Comparison of ENCODE assay signal across 21 cellular contexts in genomic region chr5:154046486-154046885, GRCh38. TPM values are rescaled to one million over a fixed set of nuclear protein-coding genes. Genes with fewer than 3 reads are reported as not detected.
DNase-seq lines count a peak whose midpoint lies in the region; ATAC-seq and TF ChIP-seq lines count a peak whose summit lies in the region.
"Had no signal": no experiment of that assay in that cellular context is flagged by ENCODE, and none has a peak within 500 bp of the region (broad histone marks: within the 10 kb centered on the region; RNA-seq: fewer than 3 reads in every experiment).

No MANE protein-coding gene starts in this region.

- CTCF ChIA-PET in activated CD4-positive, alpha-beta T cell treated with anti-CD3 and anti-CD28 coated beads for 36 hours (lab: Charles Lee), result interaction anchor here (0.6 to 1.0 kb wide), 3 partner anchors 16 to 36 kb away, joined by 3 to 4 read pairs (median 3); no protein-coding TSS in a partner anchor

- peak overlapping the region; percentile 35 for H3K27ac Mint-ChIP-seq in activated CD4-positive, alpha-beta T cell treated with anti-CD3 and anti-CD28 coated beads for 36 hours
- H3K27ac Mint-ChIP-seq in activated CD4-positive, alpha-beta T cell treated with anti-CD3 and anti-CD28 coated beads, Interleukin-2, amount 10 ng/mL, durations not matched to agents 24 days and 14 days, result no peak overlapping the region
- peak overlapping the region; percentile 80 for H3K27ac Mint-ChIP-seq in activated T-helper 17 cell treated with anti-CD3 and anti-CD28 coated beads, Interleukin-2, amount 50 U/mL, for 72 hours
- peak overlapping the region; percentile 25 for H3K27ac Mint-ChIP-seq in progenitor cell of endocrine pancreas

- peaks cover 37% of the 10 kb centered on the region for H3K4me1 Mint-ChIP-seq in activated CD4-positive, alpha-beta T cell treated with anti-CD3 and anti-CD28 coated beads for 36 hours
- H3K4me1 Mint-ChIP-seq in activated CD4-positive, alpha-beta T cell treated with anti-CD3 and anti-CD28 coated beads, Interleukin-2, amount 10 ng/mL, durations not matched to agents 24 days and 14 days, result peaks cover 26% of the 10 kb centered on the region
- H3K4me1 Mint-ChIP-seq in activated T-helper 17 cell treated with anti-CD3 and anti-CD28 coated beads, Interleukin-2, amount 50 U/mL, for 72 hours, result peaks cover 30% of the 10 kb centered on the region
- no peaks in the 10 kb centered on the region for H3K4me1 Mint-ChIP-seq in progenitor cell of endocrine pancreas (ENCODE audit: low read depth)

- POLR2A ChIA-PET in activated CD4-positive, alpha-beta T cell treated with anti-CD3 and anti-CD28 coated beads for 36 hours (lab: Charles Lee), result no interaction called here

- peaks cover 21% of the 10 kb centered on the region for H3K36me3 Mint-ChIP-seq in activated CD4-positive, alpha-beta T cell treated with anti-CD3 and anti-CD28 coated beads for 36 hours (ENCODE audit: low read depth)
- H3K36me3 Mint-ChIP-seq in activated CD4-positive, alpha-beta T cell treated with anti-CD3 and anti-CD28 coated beads, Interleukin-2, amount 10 ng/mL, durations not matched to agents 24 days and 14 days (ENCODE audit: low read depth), result peaks cover 25% of the 10 kb centered on the region
- peaks cover 54% of the 10 kb centered on the region for H3K36me3 Mint-ChIP-seq in activated T-helper 17 cell treated with anti-CD3 and anti-CD28 coated beads, Interleukin-2, amount 50 U/mL, for 72 hours (ENCODE audit: low read depth)
- H3K36me3 Mint-ChIP-seq in progenitor cell of endocrine pancreas (ENCODE audit: insufficient read depth), result no peaks in the 10 kb centered on the region

- TF ChIP-seq CTCF in fibroblast of pulmonary artery (IDR thresholded peaks at IDR 0.05; ENCODE audit: low read length, missing control alignments) (no peak), progenitor cell of endocrine pancreas (IDR thresholded peaks at IDR 0.05; ENCODE audit: unreplicated experiment) (no peak)

- ATAC-seq in activated CD4-positive, alpha-beta T cell treated with anti-CD3 and anti-CD28 coated beads for 36 hours, result no peak
- no peak for ATAC-seq in activated T-helper 17 cell treated with anti-CD3 and anti-CD28 coated beads, Interleukin-2, amount 50 U/mL, for 72 hours (replicated peaks)
- no peak for ATAC-seq in HG02885 (IDR thresholded peaks at IDR 0.05; ENCODE audit: poor library complexity, unreplicated experiment)
- ATAC-seq: CD8-positive, alpha-beta T cell had no signal

- no peak overlapping the region for H3K4me3 Mint-ChIP-seq in activated CD4-positive, alpha-beta T cell treated with anti-CD3 and anti-CD28 coated beads for 36 hours
- H3K4me3 Mint-ChIP-seq in activated CD4-positive, alpha-beta T cell treated with anti-CD3 and anti-CD28 coated beads, Interleukin-2, amount 10 ng/mL, durations not matched to agents 24 days and 14 days, result no peak overlapping the region
- no peak overlapping the region for H3K4me3 Mint-ChIP-seq in activated T-helper 17 cell treated with anti-CD3 and anti-CD28 coated beads, Interleukin-2, amount 50 U/mL, for 72 hours
- H3K4me3 Mint-ChIP-seq in progenitor cell of endocrine pancreas (ENCODE audit: low read depth), result no peak overlapping the region
- H3K4me3 Mint-ChIP-seq: IgD-negative memory B cell had no signal

- H3K9me3 Mint-ChIP-seq in activated CD4-positive, alpha-beta T cell treated with anti-CD3 and anti-CD28 coated beads for 36 hours (ENCODE audit: low read depth), result no peaks in the 10 kb centered on the region
- H3K9me3 Mint-ChIP-seq in activated CD4-positive, alpha-beta T cell treated with anti-CD3 and anti-CD28 coated beads, Interleukin-2, amount 10 ng/mL, durations not matched to agents 24 days and 14 days, result no peaks in the 10 kb centered on the region
- no peaks in the 10 kb centered on the region for H3K9me3 Mint-ChIP-seq in activated T-helper 17 cell treated with anti-CD3 and anti-CD28 coated beads, Interleukin-2, amount 50 U/mL, for 72 hours
- H3K9me3 Mint-ChIP-seq in progenitor cell of endocrine pancreas (ENCODE audit: low read depth), result no peaks in the 10 kb centered on the region
- H3K9me3 Mint-ChIP-seq: CD8-positive, alpha-beta T cell; IgD-negative memory B cell had no signal

- no peak overlapping the region for H3K4me3 ChIP-seq in fibroblast of pulmonary artery (replicated peaks; ENCODE audit: low read depth, low read length)
- H3K4me3 ChIP-seq: BLaER1 treated with 17β-estradiol and CSF1 and Interleukin-3, amounts not matched to agents 10 nM and 100 nM had no signal

- no peak for DNase-seq in activated CD4-positive, alpha-beta T cell treated with anti-CD3 and anti-CD28 coated beads for 36 hours
- DNase-seq in activated CD4-positive, alpha-beta T cell treated with anti-CD3 and anti-CD28 coated beads, Interleukin-2, amount 10 ng/mL, durations not matched to agents 24 days and 14 days, result no peak
- peak; percentile 16 for DNase-seq in fibroblast of pulmonary artery (ENCODE audit: low read depth)
- DNase-seq in progenitor cell of endocrine pancreas (ENCODE audit: low spot score, unreplicated experiment), result no peak
- no peak for DNase-seq in HuH-7.5 (ENCODE audit: low spot score)
- no peak for DNase-seq in hypothalamus (lab: John Stamatoyannopoulos, UW)
- DNase-seq: ACHN; Calu3; CD8-positive, alpha-beta T cell; Karpas-422; NCI-H1694; NCI-H2081; NCI-H2171; NCI-H345; NCI-H524; NCI-H774; NK-92 treated with Interleukin-12 subunit alpha and Interleukin-12 subunit beta, amount 100 ng/mL, for 24 hours had no signal

- H3K27me3 Mint-ChIP-seq in activated CD4-positive, alpha-beta T cell treated with anti-CD3 and anti-CD28 coated beads for 36 hours, result no peaks in the 10 kb centered on the region
- no peaks in the 10 kb centered on the region for H3K27me3 Mint-ChIP-seq in activated CD4-positive, alpha-beta T cell treated with anti-CD3 and anti-CD28 coated beads, Interleukin-2, amount 10 ng/mL, durations not matched to agents 24 days and 14 days
- H3K27me3 Mint-ChIP-seq in activated T-helper 17 cell treated with anti-CD3 and anti-CD28 coated beads, Interleukin-2, amount 50 U/mL, for 72 hours, result no peaks in the 10 kb centered on the region
- H3K27me3 Mint-ChIP-seq in progenitor cell of endocrine pancreas, result no peaks in the 10 kb centered on the region
- H3K27me3 Mint-ChIP-seq: IgD-negative memory B cell had no signal

- intact Hi-C loops in activated CD4-positive, alpha-beta T cell treated with anti-CD3 and anti-CD28 coated beads for 36 hours (cut with DNase I, micrococcal nuclease), result no loop called here
- intact Hi-C loops in activated CD4-positive, alpha-beta T cell treated with anti-CD3 and anti-CD28 coated beads, Interleukin-2, amount 10 ng/mL, durations not matched to agents 24 days and 14 days (cut with micrococcal nuclease), result no loop called here

RNA-seq across cellular contexts. Expression of gene MFAP3, which starts 7.7 kb away (rescaled TPM):
- total RNA-seq in activated CD4-positive, alpha-beta T cell treated with anti-CD3 and anti-CD28 coated beads for 36 hours, result 10 to 100 TPM; 13.2 to 13.5 TPM
- total RNA-seq in activated CD4-positive, alpha-beta T cell treated with anti-CD3 and anti-CD28 coated beads, Interleukin-2, amount 10 ng/mL, durations not matched to agents 24 days and 14 days, result 23.1 and 26.4 TPM in 2 replicates
- total RNA-seq in activated T-helper 17 cell treated with anti-CD3 and anti-CD28 coated beads, Interleukin-2, amount 50 U/mL, for 72 hours, result 10 to 100 TPM; 16.1 to 16.6 TPM
- total RNA-seq in progenitor cell of endocrine pancreas, result 39.1 and 42.5 TPM in 2 replicates

RNA-seq across cellular contexts. Expression of gene FAM114A2, which starts 7.8 kb away (rescaled TPM):
- 10 to 100 TPM; 27.9 to 28.5 TPM for total RNA-seq in activated CD4-positive, alpha-beta T cell treated with anti-CD3 and anti-CD28 coated beads for 36 hours
- total RNA-seq in activated CD4-positive, alpha-beta T cell treated with anti-CD3 and anti-CD28 coated beads, Interleukin-2, amount 10 ng/mL, durations not matched to agents 24 days and 14 days, result 23.6 and 27.3 TPM in 2 replicates
- 10 to 100 TPM; 23.2 to 25.0 TPM for total RNA-seq in activated T-helper 17 cell treated with anti-CD3 and anti-CD28 coated beads, Interleukin-2, amount 50 U/mL, for 72 hours
- total RNA-seq in progenitor cell of endocrine pancreas, result 20.0 and 23.6 TPM in 2 replicates
